ENCODE assay signal across 10 cellular contexts in genomic region chr10:47402681-47403301, GRCh38. TPM values are rescaled to one million over a fixed set of nuclear protein-coding genes. Genes with fewer than 3 reads are reported as not detected.
DNase-seq lines count a peak whose midpoint lies in the region; ATAC-seq and TF ChIP-seq lines count a peak whose summit lies in the region.
"Had no signal": no experiment of that assay in that cellular context is flagged by ENCODE, and none has a peak within 500 bp of the region (broad histone marks: within the 10 kb centered on the region; RNA-seq: fewer than 3 reads in every experiment).

No MANE protein-coding gene starts in this region.

- no peaks in the 10 kb centered on the region for H3K4me1 ChIP-seq in liver (ENCODE audit: control insufficient read depth in 4 of 4, insufficient read depth in 4 of 4, low read length in 3 of 4)

- TF ChIP-seq RAD21 in Ishikawa (IDR thresholded peaks at IDR 0.05; ENCODE audit: low read depth) = peak; percentile 12; the same call in 1 of the 2 replicates
- no peak for TF ChIP-seq RAD21 in liver (IDR thresholded peaks at IDR 0.05)

- POLR2A ChIA-PET in activated CD8-positive, alpha-beta T cell treated with anti-CD3 and anti-CD28 coated beads for 36 hours (lab: Charles Lee) = no interaction called here

- no peak overlapping the region for H3K9ac ChIP-seq in liver (ENCODE audit: low read depth in 1 of 2, low read length in 2 of 2)

- 81% methylated on average over 4 of the region's 4 CpGs for WGBS in liver

- H3K9me3 ChIP-seq in liver (ENCODE audit: control insufficient read depth in 4 of 4, low read length in 3 of 4) = peaks cover 0 to 6% (median 3%) of the 10 kb centered on the region in 4 donors

- CTCF ChIA-PET in activated CD8-positive, alpha-beta T cell treated with anti-CD3 and anti-CD28 coated beads for 36 hours (lab: Charles Lee) = no interaction called here

- H3K27me3 Mint-ChIP-seq in natural killer cell treated with Interleukin-12 subunit alpha and Interleukin-12 subunit beta and Interleukin-15 and Interleukin-18, amount 100 ng/mL, for 72 hours = peaks cover 7 to 18% of the 10 kb centered on the region in 2 donors
- H3K27me3 Mint-ChIP-seq in activated CD8-positive, alpha-beta T cell treated with anti-CD3 and anti-CD28 coated beads for 36 hours = peaks cover 7% of the 10 kb centered on the region

- no peaks in the 10 kb centered on the region for H3K4me1 Mint-ChIP-seq in natural killer cell treated with Interleukin-12 subunit alpha and Interleukin-12 subunit beta and Interleukin-15 and Interleukin-18, amount 100 ng/mL, for 72 hours (ENCODE audit: low read depth in 2 of 2)
- H3K4me1 Mint-ChIP-seq in activated CD8-positive, alpha-beta T cell treated with anti-CD3 and anti-CD28 coated beads for 36 hours (ENCODE audit: low read depth) = no peaks in the 10 kb centered on the region
- H3K4me1 Mint-ChIP-seq: natural killer cell had no signal

- no peaks in the 10 kb centered on the region for H3K36me3 ChIP-seq in liver (ENCODE audit: control insufficient read depth in 4 of 4, insufficient read depth in 3 of 4, low read depth in 1 of 4, low read length in 3 of 4)

- no peaks in the 10 kb centered on the region for H3K9me3 Mint-ChIP-seq in natural killer cell treated with Interleukin-12 subunit alpha and Interleukin-12 subunit beta and Interleukin-15 and Interleukin-18, amount 100 ng/mL, for 72 hours
- no peaks in the 10 kb centered on the region for H3K9me3 Mint-ChIP-seq in activated CD8-positive, alpha-beta T cell treated with anti-CD3 and anti-CD28 coated beads for 36 hours
- H3K9me3 Mint-ChIP-seq: natural killer cell had no signal

- no peaks in the 10 kb centered on the region for H3K27me3 ChIP-seq in liver (ENCODE audit: control insufficient read depth in 4 of 4, insufficient read depth in 4 of 4, low read length in 3 of 4)

- no peak for ATAC-seq in natural killer cell treated with Interleukin-12 subunit alpha and Interleukin-12 subunit beta and Interleukin-15 and Interleukin-18, amount 100 ng/mL, for 72 hours
- ATAC-seq in activated CD8-positive, alpha-beta T cell treated with anti-CD3 and anti-CD28 coated beads for 36 hours = no peak
- ATAC-seq: natural killer cell had no signal

- TF ChIP-seq EP300 in Ishikawa (IDR thresholded peaks at IDR 0.05; ENCODE audit: borderline replicate concordance) = peak; percentile 81

- H3K4me3 Mint-ChIP-seq in natural killer cell treated with Interleukin-12 subunit alpha and Interleukin-12 subunit beta and Interleukin-15 and Interleukin-18, amount 100 ng/mL, for 72 hours = no peak overlapping the region
- no peak overlapping the region for H3K4me3 Mint-ChIP-seq in activated CD8-positive, alpha-beta T cell treated with anti-CD3 and anti-CD28 coated beads for 36 hours
- H3K4me3 Mint-ChIP-seq: natural killer cell had no signal

- no peaks in the 10 kb centered on the region for H3K36me3 Mint-ChIP-seq in natural killer cell treated with Interleukin-12 subunit alpha and Interleukin-12 subunit beta and Interleukin-15 and Interleukin-18, amount 100 ng/mL, for 72 hours
- no peaks in the 10 kb centered on the region for H3K36me3 Mint-ChIP-seq in activated CD8-positive, alpha-beta T cell treated with anti-CD3 and anti-CD28 coated beads for 36 hours (ENCODE audit: low read depth)
- H3K36me3 Mint-ChIP-seq: natural killer cell had no signal

- intact Hi-C loops in activated CD8-positive, alpha-beta T cell treated with anti-CD3 and anti-CD28 coated beads for 36 hours (cut with micrococcal nuclease) = no loop called here

- H3K4me3 ChIP-seq in liver (ENCODE audit: low read depth in 1 of 3, low read length in 3 of 3) = no peak overlapping the region

- H3K27ac Mint-ChIP-seq in natural killer cell treated with Interleukin-12 subunit alpha and Interleukin-12 subunit beta and Interleukin-15 and Interleukin-18, amount 100 ng/mL, for 72 hours = no peak overlapping the region
- no peak overlapping the region for H3K27ac Mint-ChIP-seq in activated CD8-positive, alpha-beta T cell treated with anti-CD3 and anti-CD28 coated beads for 36 hours
- H3K27ac Mint-ChIP-seq: natural killer cell had no signal

- DNase-seq in dermis blood vessel endothelial cell = peak; percentile 70
- peak; percentile 73 for DNase-seq in ureter (ENCODE audit: low spot score)
- no peak for DNase-seq in NCI-H1694 (lab: John Stamatoyannopoulos, UW)
- DNase-seq in natural killer cell treated with Interleukin-12 subunit alpha and Interleukin-12 subunit beta and Interleukin-15 and Interleukin-18, amount 100 ng/mL, for 72 hours (ENCODE audit: low spot score) = no peak
- no peak for DNase-seq in activated CD8-positive, alpha-beta T cell treated with anti-CD3 and anti-CD28 coated beads for 36 hours
- DNase-seq: activated gamma-delta T cell, natural killer cell, NCI-H345 had no signal

- no peak for TF ChIP-seq CTCF in liver (IDR thresholded peaks at IDR 0.05; ENCODE audit: low read depth, low read length, missing input control)
- TF ChIP-seq CTCF in activated CD8-positive, alpha-beta T cell treated with anti-CD3 and anti-CD28 coated beads for 36 hours (IDR thresholded peaks at IDR 0.05) = no peak

- no peak overlapping the region for H3K27ac ChIP-seq in liver (ENCODE audit: low read depth in 1 of 2, low read length in 2 of 2)

TF ChIP-seq in Ishikawa, 13 proteins besides CTCF, POLR2A, EP300 and RAD21 (continues in another document):
- peak; percentile 68 for TF ChIP-seq NFIC (IDR thresholded peaks at IDR 0.05)
- peak; percentile 75; the same call in 1 of the 2 replicates for TF ChIP-seq FOXM1 (IDR thresholded peaks at IDR 0.05; ENCODE audit: borderline replicate concordance, low read depth)
- no peak for TF ChIP-seq CREB1 (IDR thresholded peaks at IDR 0.05; ENCODE audit: low read depth)
- peak; percentile 80 for TF ChIP-seq TCF12 (IDR thresholded peaks at IDR 0.05; ENCODE audit: low read depth)
- no peak; the same call in 1 of the 2 replicates for TF ChIP-seq MAX (IDR thresholded peaks at IDR 0.05)
- TF ChIP-seq EGR1 (IDR thresholded peaks at IDR 0.05) = no peak
- TF ChIP-seq USF1 (IDR thresholded peaks at IDR 0.05) = no peak

TF ChIP-seq in liver, 16 proteins besides CTCF, POLR2A, EP300 and RAD21:
- peak; percentile 67 for TF ChIP-seq NR2F2 (IDR thresholded peaks at IDR 0.05)
- no peak for TF ChIP-seq ATF3 (IDR thresholded peaks at IDR 0.05)
- TF ChIP-seq RXRA (IDR thresholded peaks at IDR 0.05) = peak; percentile 11 to 47
- TF ChIP-seq JUND (IDR thresholded peaks at IDR 0.05) = peak; percentile 82 to 86
- TF ChIP-seq SP1 (IDR thresholded peaks at IDR 0.05) = peak; percentile 27

RNA-seq across cellular contexts. Expression of gene ZNF488, which starts 18.7 kb away (rescaled TPM):
- under 0.01 and 0.28 TPM in 2 replicates for total RNA-seq in dermis blood vessel endothelial cell
- total RNA-seq in liver = under 1 TPM in 1 of 2 donors, not detected in 1; 0.09 TPM
- under 1 TPM in 1 of 2 donors, not detected in 1; 0.02 TPM for polyA plus RNA-seq in liver
- total RNA-seq in ureter = 1.8 TPM
- not detected for total RNA-seq in natural killer cell treated with Interleukin-12 subunit alpha and Interleukin-12 subunit beta and Interleukin-15 and Interleukin-18, amount 100 ng/mL, for 72 hours
- total RNA-seq in activated CD8-positive, alpha-beta T cell treated with anti-CD3 and anti-CD28 coated beads for 36 hours = under 1 TPM; 0.36 to 0.58 TPM
- total RNA-seq: natural killer cell had no signal

RNA-seq across cellular contexts. Expression of gene RBP3, which starts 54.6 kb away (rescaled TPM):
- total RNA-seq in dermis blood vessel endothelial cell (not detected in 2 replicates), liver (not detected), ureter (not detected)
- polyA plus RNA-seq in liver = not detected
- not detected for total RNA-seq in natural killer cell treated with Interleukin-12 subunit alpha and Interleukin-12 subunit beta and Interleukin-15 and Interleukin-18, amount 100 ng/mL, for 72 hours
- total RNA-seq in activated CD8-positive, alpha-beta T cell treated with anti-CD3 and anti-CD28 coated beads for 36 hours = not detected
- total RNA-seq: natural killer cell had no signal

Comparison
In these comparisons a context has a peak if more than half of its experiments do, and no peak if none do; other contexts are left out.
1. DNase-seq: peak in dermis blood vessel endothelial cell (single experiment) and ureter (single experiment); none in NCI-H1694 (single experiment), natural killer cell treated with Interleukin-12 subunit alpha and Interleukin-12 subunit beta and Interleukin-15 and Interleukin-18, amount 100 ng/mL, for 72 hours (single experiment) and activated CD8-positive, alpha-beta T cell treated with anti-CD3 and anti-CD28 coated beads for 36 hours (single experiment).